Comparison of ENCODE assay signal across 1 cellular context in genomic region chr1:117370509-117370908, GRCh38.
TF ChIP-seq lines count a peak whose summit lies in the region.

No MANE protein-coding gene starts in this region.

TF ChIP-seq in GM23338, 12 proteins besides CTCF, POLR2A, EP300 and RAD21 (continued from another document):
- TF ChIP-seq POLR2AphosphoS5 (IDR thresholded peaks at IDR 0.05; ENCODE audit: low read depth) (no peak), CREB1 (CRISPR knock-in tag; IDR thresholded peaks at IDR 0.05; ENCODE audit: low read depth) (no peak), JUNB (IDR thresholded peaks at IDR 0.05; ENCODE audit: unreplicated experiment) (no peak), REST (IDR thresholded peaks at IDR 0.05; ENCODE audit: unreplicated experiment) (no peak), ETS1 (IDR thresholded peaks at IDR 0.05) (no peak), ZNF331 (CRISPR knock-in tag; IDR thresholded peaks at IDR 0.05; ENCODE audit: low read depth) (no peak)
